In genomic region chr9:93590609-93591234, GRCh38 we compare ENCODE assay signal across 27 cellular contexts. TPM values are rescaled to one million over a fixed set of nuclear protein-coding genes. Genes with fewer than 3 reads are reported as not detected.
DNase-seq lines count a peak whose midpoint lies in the region; ATAC-seq and TF ChIP-seq lines count a peak whose summit lies in the region.
"Had no signal": no experiment of that assay in that cellular context is flagged by ENCODE, and none has a peak within 500 bp of the region (broad histone marks: within the 10 kb centered on the region; RNA-seq: fewer than 3 reads in every experiment).

No MANE protein-coding gene starts in this region.

- H3K27me3 Mint-ChIP-seq in nephron progenitor cell (ENCODE audit: low read depth, poor library complexity) = peaks cover 6% of the 10 kb centered on the region
- H3K27me3 Mint-ChIP-seq: CD4-positive, alpha-beta memory T cell had no signal

- peaks cover 83% of the 10 kb centered on the region for H3K4me1 Mint-ChIP-seq in nephron progenitor cell

- in situ Hi-C loops in HAP-1 (cut with MboI; ENCODE audit: low sequenced_read_pairs) = no loop called here

- H3K4me3 Mint-ChIP-seq in nephron progenitor cell = peak overlapping the region; percentile 36
- H3K4me3 Mint-ChIP-seq: activated T-cell treated with anti-CD3 and anti-CD28 coated beads, Interleukin-2, amount 50 U/mL, for 4 hours; endodermal cell had no signal

- peak overlapping the region; percentile 73 for H3K27ac Mint-ChIP-seq in nephron progenitor cell
- H3K27ac Mint-ChIP-seq: endodermal cell had no signal

- WGBS in right cardiac atrium = 70% methylated on average over 8 of the region's 8 CpGs
- WGBS in adipose tissue, 3 donors = 81 to 83% (median 82%) methylated on average over 8 of the region's 8 CpGs

- H3K4me3 ChIP-seq in left ventricle myocardium inferior = no peak overlapping the region
- no peak overlapping the region for H3K4me3 ChIP-seq in right cardiac atrium (ENCODE audit: low read length)
- H3K4me3 ChIP-seq in ascending aorta = no peak overlapping the region
- no peak overlapping the region for H3K4me3 ChIP-seq in HAP-1
- H3K4me3 ChIP-seq: colonic mucosa, K562, pancreas, right lobe of liver had no signal

- intact Hi-C loops in left ventricle myocardium inferior (cut with micrococcal nuclease) = no loop called here
- intact Hi-C loops in right cardiac atrium (cut with DNase I) = no loop called here
- intact Hi-C loops in ascending aorta (cut with DNase I) = no loop called here

- H3K9me3 ChIP-seq in left ventricle myocardium inferior (replicated peaks) = no peaks in the 10 kb centered on the region
- H3K9me3 ChIP-seq in right cardiac atrium (ENCODE audit: control insufficient read depth, low read length) = no peaks in the 10 kb centered on the region
- no peaks in the 10 kb centered on the region for H3K9me3 ChIP-seq in ascending aorta
- no peaks in the 10 kb centered on the region for H3K9me3 ChIP-seq in HAP-1
- H3K9me3 ChIP-seq: colonic mucosa, pancreas, right lobe of liver had no signal

- H3K4me1 ChIP-seq in left ventricle myocardium inferior (peaks cover 99% of the 10 kb centered on the region), right cardiac atrium (ENCODE audit: control insufficient read depth, insufficient read depth, low read length) (peaks cover 26% of the 10 kb centered on the region), ascending aorta (peaks cover 5 to 17% of the 10 kb centered on the region in 2 donors), HAP-1 (peaks cover 14% of the 10 kb centered on the region)
- H3K4me1 ChIP-seq: right lobe of liver had no signal

- TF ChIP-seq CTCF in left ventricle myocardium inferior (IDR thresholded peaks at IDR 0.05; ENCODE audit: borderline replicate concordance) (no peak), nephron progenitor cell (IDR thresholded peaks at IDR 0.05) (no peak), ascending aorta (IDR thresholded peaks at IDR 0.05) (no peak)

- H3K36me3 ChIP-seq in left ventricle myocardium inferior (no peaks in the 10 kb centered on the region), ascending aorta (no peaks in the 10 kb centered on the region), HAP-1 (replicated peaks) (no peaks in the 10 kb centered on the region)
- H3K36me3 ChIP-seq: brain microvascular endothelial cell, colonic mucosa, pancreas, right lobe of liver, WERI-Rb-1 had no signal

- no peak for DNase-seq in left ventricle myocardium inferior
- DNase-seq in right cardiac atrium = no peak
- DNase-seq in nephron progenitor cell = no peak
- DNase-seq in ascending aorta (ENCODE audit: low spot score in 2 of 2) = no peak
- no peak for DNase-seq in epidermal melanocyte (ENCODE audit: insufficient read length, low spot score)
- DNase-seq in HAP-1 (ENCODE audit: low spot score in 2 of 2) = no peak
- DNase-seq in T-helper 1 cell = no peak
- DNase-seq: activated CD4-positive, alpha-beta T cell treated with anti-CD3 and anti-CD28 coated beads, Interleukin-2, amount 50 U/mL, for 1 hour; activated T-cell treated with anti-CD3 and anti-CD28 coated beads, Interleukin-2, amount 50 U/mL, for 4 hours; brain microvascular endothelial cell; CD4-positive, alpha-beta memory T cell; colonic mucosa; DMS153; GDM1; kidney; MM.1S; NCI-H1436; NCI-H510A; substantia nigra; T-helper 2 cell; WERI-Rb-1 had no signal

- no peaks in the 10 kb centered on the region for H3K9me3 Mint-ChIP-seq in nephron progenitor cell
- H3K9me3 Mint-ChIP-seq: activated naive CD4-positive, alpha-beta T cell treated with anti-CD3 and anti-CD28 coated beads, Interleukin-2, amount 50 U/mL, for 72 hours; activated T-cell treated with anti-CD3 and anti-CD28 coated beads, Interleukin-2, amount 50 U/mL, for 4 hours; CD4-positive, alpha-beta memory T cell; endodermal cell had no signal

- H3K36me3 Mint-ChIP-seq in nephron progenitor cell (ENCODE audit: low read depth) = peaks cover under 1% of the 10 kb centered on the region
- H3K36me3 Mint-ChIP-seq: activated naive CD4-positive, alpha-beta T cell treated with anti-CD3 and anti-CD28 coated beads, Interleukin-2, amount 50 U/mL, for 72 hours; CD4-positive, alpha-beta memory T cell had no signal

- no peak for ATAC-seq in right cardiac atrium
- ATAC-seq: activated naive CD4-positive, alpha-beta T cell treated with anti-CD3 and anti-CD28 coated beads, Interleukin-2, amount 50 U/mL, for 72 hours; activated T-cell treated with anti-CD3 and anti-CD28 coated beads, Interleukin-2, amount 50 U/mL, for 4 hours; K562; right lobe of liver had no signal

- H3K27ac ChIP-seq in left ventricle myocardium inferior (replicated peaks) (peak overlapping the region; percentile 40), right cardiac atrium (ENCODE audit: low read length) (no peak overlapping the region), adipose tissue (ENCODE audit: low read depth, low read length) (peak overlapping the region; percentile 24), ascending aorta (no peak overlapping the region)
- H3K27ac ChIP-seq: brain microvascular endothelial cell, colonic mucosa, pancreas, right lobe of liver, WERI-Rb-1 had no signal

- no peaks in the 10 kb centered on the region for H3K27me3 ChIP-seq in left ventricle myocardium inferior (ENCODE audit: low read depth)
- H3K27me3 ChIP-seq in right cardiac atrium (ENCODE audit: control insufficient read depth, insufficient read depth) = no peaks in the 10 kb centered on the region
- H3K27me3 ChIP-seq in ascending aorta = no peaks in the 10 kb centered on the region
- H3K27me3 ChIP-seq in HAP-1 (ENCODE audit: low read depth) = no peaks in the 10 kb centered on the region
- H3K27me3 ChIP-seq: brain microvascular endothelial cell, colonic mucosa, pancreas, right lobe of liver had no signal

RNA-seq across cellular contexts. Expression of gene PHF2, which starts 14.3 kb away (rescaled TPM):
- total RNA-seq in left ventricle myocardium inferior = 27.4 TPM
- total RNA-seq in right cardiac atrium = 10 to 100 TPM; 31.1 to 32.4 (median 31.6) TPM
- polyA plus RNA-seq in right cardiac atrium = 28.3 TPM
- polyA plus RNA-seq in adipose tissue = 10 to 100 TPM in 2 of 3 donors, 1 to 10 TPM in 1; 9.5 to 25.1 (median 17.6) TPM
- 45.1 TPM for total RNA-seq in ascending aorta

Comparison
In these comparisons a context has a peak if more than half of its experiments do, and no peak if none do; other contexts are left out.
1. H3K27ac ChIP-seq: peak in left ventricle myocardium inferior (single experiment) and adipose tissue (single experiment); none in right cardiac atrium (single experiment) and ascending aorta (0 of 2).